8 cellular contexts compared by ENCODE assay signal in genomic region chr12:11855993-11856374, GRCh38.
DNase-seq lines count a peak whose midpoint lies in the region; ATAC-seq and TF ChIP-seq lines count a peak whose summit lies in the region.

No MANE protein-coding gene starts in this region.

- H3K4me1 ChIP-seq in muscle layer of duodenum (ENCODE audit: control insufficient read depth in 1 of 2, insufficient read depth in 2 of 2, low read length in 2 of 2), result peaks cover 2 to 15% of the 10 kb centered on the region in 2 donors

- H3K4me3 ChIP-seq in muscle layer of duodenum (ENCODE audit: low read depth in 1 of 2, low read length in 2 of 2), result no peak overlapping the region

- H3K36me3 ChIP-seq in muscle layer of duodenum (ENCODE audit: control insufficient read depth in 1 of 2, insufficient read depth in 2 of 2, low read length in 2 of 2), result peaks cover 22 to 24% of the 10 kb centered on the region in 2 donors

- peak; percentile 69 for ATAC-seq in HG02870 (IDR thresholded peaks at IDR 0.05; ENCODE audit: unreplicated experiment)
- no peak for ATAC-seq in HG02970 (IDR thresholded peaks at IDR 0.05; ENCODE audit: low FRiP score, unreplicated experiment)

- peak; percentile 48 for DNase-seq in GM13977 (ENCODE audit: low spot score)
- DNase-seq in NCI-H510A treated with DMSO at 0.1 percent for 48 hours (lab: John Stamatoyannopoulos, UW), result peak; percentile 94
- DNase-seq in SHP77 treated with DMSO at 0.1 percent for 48 hours (lab: John Stamatoyannopoulos, UW), result no peak
- DNase-seq in NCI-H1694 treated with DMSO at 0.1 percent for 48 hours (lab: John Stamatoyannopoulos, UW), result no peak
- DNase-seq in stimulated activated CD4-positive, alpha-beta T cell treated with anti-CD3 and anti-CD28 coated beads, Interleukin-4, amount 100 ng/mL, for 4 hours, result no peak

- peak overlapping the region; percentile 3 for H3K27ac ChIP-seq in muscle layer of duodenum (ENCODE audit: low read length)

- in situ Hi-C loops in GM13977 (cut with MboI; ENCODE audit: low pct_unique_long_range_greater_than_20kb, low sequenced_read_pairs, unreplicated experiment), result no loop called here

- no peaks in the 10 kb centered on the region for H3K27me3 ChIP-seq in muscle layer of duodenum (ENCODE audit: low read depth, low read length)

- H3K9me3 ChIP-seq in muscle layer of duodenum (ENCODE audit: control insufficient read depth in 1 of 2, low read length in 2 of 2), result no peaks in the 10 kb centered on the region

- no peak for TF ChIP-seq CTCF in GM13977 (IDR thresholded peaks at IDR 0.05; ENCODE audit: extremely low read depth, insufficient read depth, missing control alignments)

Comparison
In these comparisons a context has a peak if more than half of its experiments do, and no peak if none do; other contexts are left out.
1. DNase-seq: peak in GM13977 (single experiment) and NCI-H510A treated with DMSO at 0.1 percent for 48 hours (single experiment); none in SHP77 treated with DMSO at 0.1 percent for 48 hours (single experiment), NCI-H1694 treated with DMSO at 0.1 percent for 48 hours (single experiment) and stimulated activated CD4-positive, alpha-beta T cell treated with anti-CD3 and anti-CD28 coated beads, Interleukin-4, amount 100 ng/mL, for 4 hours (0 of 2).